ENCODE assay signal across 9 cellular contexts in genomic region chr10:60521974-60522405, GRCh38.
DNase-seq lines count a peak whose midpoint lies in the region; TF ChIP-seq lines count a peak whose summit lies in the region.
"Had no signal": no experiment of that assay in that cellular context is flagged by ENCODE, and none has a peak within 500 bp of the region (broad histone marks: within the 10 kb centered on the region; RNA-seq: fewer than 3 reads in every experiment).

No MANE protein-coding gene starts in this region.

- TF ChIP-seq CTCF in AG09309 (IDR thresholded peaks at IDR 0.05; ENCODE audit: control insufficient read depth, insufficient read depth, low read depth, low read length, missing control alignments) (no peak), glutamatergic neuron (IDR thresholded peaks at IDR 0.05; ENCODE audit: partially characterized antibody, unreplicated experiment) (no peak), GM20000 (IDR thresholded peaks at IDR 0.05; ENCODE audit: extremely low read depth, missing control alignments) (no peak), Caco-2 (IDR thresholded peaks at IDR 0.05; ENCODE audit: insufficient read depth in 1 of 2, low read depth in 1 of 2, low read length in 1 of 2, severe bottlenecking in 1 of 2, unreplicated experiment in 1 of 2) (no peak)

- no peaks in the 10 kb centered on the region for H3K79me2 ChIP-seq in GM23248 (ENCODE audit: insufficient read depth)

- H3K9ac ChIP-seq in GM23248, result no peak overlapping the region

- POLR2A ChIA-PET in CD4-positive, alpha-beta memory T cell (lab: Charles Lee; ENCODE audit: partially characterized antibody), result no interaction called here
- POLR2A ChIA-PET in Caco-2 (lab: Charles Lee), result no interaction called here

- 0 out of 2 replicates have a peak overlapping the region, but pooled peaks have one; percentile 32 for H3K27ac ChIP-seq in GM23248
- no peak overlapping the region for H3K27ac ChIP-seq in CD4-positive, alpha-beta memory T cell (ENCODE audit: low read depth, low read length)

- CTCF ChIA-PET in CD4-positive, alpha-beta memory T cell (lab: Charles Lee; ENCODE audit: partially characterized antibody), result no interaction called here
- CTCF ChIA-PET in Caco-2 (lab: Charles Lee), result interaction anchor here (0.6 kb wide), 1 partner anchor 617 kb away, joined by 3 read pairs; no protein-coding TSS in a partner anchor

- H3K4me1 Mint-ChIP-seq in glutamatergic neuron (ENCODE audit: low read depth, unreplicated experiment) (peaks cover 1% of the 10 kb centered on the region), Caco-2 (ENCODE audit: low read depth, unreplicated experiment) (peaks cover 10% of the 10 kb centered on the region)
- H3K4me1 Mint-ChIP-seq in CD4-positive, alpha-beta memory T cell, result peaks cover 0 to 23% (median 10%) of the 10 kb centered on the region in 4 donors

- no peaks in the 10 kb centered on the region for H3K36me3 ChIP-seq in GM23248 (ENCODE audit: low read depth)
- H3K36me3 ChIP-seq in CD4-positive, alpha-beta memory T cell (ENCODE audit: insufficient read depth, low read length), result no peaks in the 10 kb centered on the region
- no peaks in the 10 kb centered on the region for H3K36me3 ChIP-seq in Caco-2 (ENCODE audit: control insufficient read depth, insufficient read depth, low read length)

- H3K27ac Mint-ChIP-seq in glutamatergic neuron (ENCODE audit: unreplicated experiment) (peak overlapping the region; percentile 60), Caco-2 (ENCODE audit: unreplicated experiment) (no peak overlapping the region)
- H3K27ac Mint-ChIP-seq in CD4-positive, alpha-beta memory T cell, result no peak overlapping the region

- no peaks in the 10 kb centered on the region for H3K9me3 ChIP-seq in GM23248 (ENCODE audit: low read depth)
- H3K9me3 ChIP-seq in CD4-positive, alpha-beta memory T cell (ENCODE audit: control insufficient read depth in 1 of 2, low read length in 2 of 2), result no peaks in the 10 kb centered on the region
- H3K9me3 ChIP-seq in Caco-2, result no peaks in the 10 kb centered on the region

- H3K36me3 Mint-ChIP-seq in glutamatergic neuron (ENCODE audit: unreplicated experiment) (peaks cover 4% of the 10 kb centered on the region), Caco-2 (ENCODE audit: insufficient read depth, unreplicated experiment) (no peaks in the 10 kb centered on the region)
- H3K36me3 Mint-ChIP-seq in CD4-positive, alpha-beta memory T cell, result peaks cover 7 to 27% of the 10 kb centered on the region in 2 donors

- H3K4me3 Mint-ChIP-seq in glutamatergic neuron (ENCODE audit: unreplicated experiment) (no peak overlapping the region), Caco-2 (ENCODE audit: unreplicated experiment) (no peak overlapping the region)
- no peak overlapping the region for H3K4me3 Mint-ChIP-seq in CD4-positive, alpha-beta memory T cell
- H3K4me3 Mint-ChIP-seq: central memory CD8-positive, alpha-beta T cell had no signal

- H3K27me3 ChIP-seq in GM23248 (replicated peaks; ENCODE audit: insufficient read depth) (no peaks in the 10 kb centered on the region), Caco-2 (replicated peaks; ENCODE audit: control insufficient read depth, insufficient read depth, low read length) (no peaks in the 10 kb centered on the region)
- no peaks in the 10 kb centered on the region for H3K27me3 ChIP-seq in CD4-positive, alpha-beta memory T cell (ENCODE audit: insufficient read depth, low read length)

- BruUV-seq in Caco-2 (replicated peaks; lab: Mats Ljungman, UMichigan), result no TSS peak

- in situ Hi-C loops in GM23248 (cut with MboI), result no loop called here

- H4K20me1 ChIP-seq in GM23248 (ENCODE audit: insufficient read depth), result no peaks in the 10 kb centered on the region

- peaks cover 27% of the 10 kb centered on the region for H3F3A ChIP-seq in GM23248 (ENCODE audit: insufficient read depth)

- H2AFZ ChIP-seq in GM23248, result no peak overlapping the region

- H3K4me1 ChIP-seq in GM23248 (ENCODE audit: insufficient read depth), result peaks cover 26% of the 10 kb centered on the region
- no peaks in the 10 kb centered on the region for H3K4me1 ChIP-seq in CD4-positive, alpha-beta memory T cell (ENCODE audit: insufficient read depth, low read length)
- H3K4me1 ChIP-seq in Caco-2, result no peaks in the 10 kb centered on the region

- 0 to 2% methylated on average over 3 of the region's 3 CpGs for WGBS in GM23248 (ENCODE audit: low coverage in 1 of 2, low lambda C conversion rate in 2 of 2, missing lambda C conversion rate in 2 of 2), 2 experiments

- peak; percentile 73 for DNase-seq in AG09309 (ENCODE audit: low read depth)
- DNase-seq in GM23248, result peak; percentile 83
- DNase-seq in RPMI7951 (ENCODE audit: low read depth), result peak; percentile 97
- no peak for DNase-seq in glutamatergic neuron
- DNase-seq in CD4-positive, alpha-beta memory T cell, result no peak
- no peak for DNase-seq in GM20000 (ENCODE audit: low spot score)
- DNase-seq in SW 1271 (lab: John Stamatoyannopoulos, UW), result no peak
- no peak for DNase-seq in Caco-2

- H3K4me3 ChIP-seq in AG09309 (ENCODE audit: control insufficient read depth, low read depth, low read length) (no peak overlapping the region), GM23248 (no peak overlapping the region; the same call in 1 of the 2 replicates), Caco-2 (ENCODE audit: low read depth, low read length) (no peak overlapping the region)
- H3K4me3 ChIP-seq in CD4-positive, alpha-beta memory T cell (ENCODE audit: low read length in 2 of 2), result no peak overlapping the region

- H3K4me2 ChIP-seq in GM23248 (ENCODE audit: unreplicated experiment), result peak overlapping the region; percentile 62

- no peaks in the 10 kb centered on the region for H3K9me2 ChIP-seq in GM23248 (ENCODE audit: insufficient read depth)

- intact Hi-C loops in CD4-positive, alpha-beta memory T cell (cut with micrococcal nuclease), result no loop called here
- intact Hi-C loops in Caco-2 (cut with micrococcal nuclease; ENCODE audit: unreplicated experiment), result no loop called here

- H3K27me3 Mint-ChIP-seq in glutamatergic neuron (ENCODE audit: unreplicated experiment) (no peaks in the 10 kb centered on the region), Caco-2 (ENCODE audit: insufficient read depth, unreplicated experiment) (no peaks in the 10 kb centered on the region)
- no peaks in the 10 kb centered on the region for H3K27me3 Mint-ChIP-seq in CD4-positive, alpha-beta memory T cell
- H3K27me3 Mint-ChIP-seq: central memory CD8-positive, alpha-beta T cell had no signal

- H3K9me3 Mint-ChIP-seq in glutamatergic neuron (ENCODE audit: unreplicated experiment), result no peaks in the 10 kb centered on the region
- peaks cover 0 to 12% (median under 1%) of the 10 kb centered on the region in 8 donors for H3K9me3 Mint-ChIP-seq in CD4-positive, alpha-beta memory T cell
- H3K9me3 Mint-ChIP-seq in Caco-2 (ENCODE audit: unreplicated experiment), result peaks cover 13% of the 10 kb centered on the region
- H3K9me3 Mint-ChIP-seq: central memory CD8-positive, alpha-beta T cell had no signal

Comparison
In these comparisons a context has a peak if more than half of its experiments do, and no peak if none do; other contexts are left out.
1. DNase-seq: peak in AG09309 (single experiment), GM23248 (single experiment) and RPMI7951 (single experiment); none in glutamatergic neuron (single experiment), CD4-positive, alpha-beta memory T cell (0 of 5), GM20000 (single experiment), SW 1271 (0 of 2) and Caco-2 (0 of 2).